In the genomic region with DNA sequence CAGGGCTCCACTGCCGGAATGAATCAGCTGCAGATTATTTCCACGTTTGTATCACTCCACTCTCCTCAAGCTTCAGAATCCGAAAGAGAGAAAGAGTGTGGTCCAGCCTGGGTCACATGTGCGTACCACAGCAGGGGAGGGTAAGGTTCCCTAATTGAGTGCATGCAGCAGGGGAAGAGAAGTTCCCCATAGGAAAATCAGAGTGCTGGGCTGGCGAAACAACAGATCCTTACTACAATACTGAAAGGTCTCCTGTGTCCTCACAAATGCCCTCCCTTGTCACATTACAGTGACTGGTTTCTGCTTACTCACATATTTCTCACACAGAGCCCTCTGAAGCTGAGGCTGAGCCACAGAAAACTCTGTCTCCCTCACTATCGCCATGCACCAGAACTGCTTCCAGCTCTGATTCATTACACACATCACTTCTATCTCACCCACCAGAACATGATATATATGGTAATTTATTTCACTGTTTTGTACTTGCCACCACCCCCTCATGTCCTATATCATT, we compare ENCODE assay signal across 14 cellular contexts.
DNase-seq lines count a peak whose midpoint lies in the region; ATAC-seq and TF ChIP-seq lines count a peak whose summit lies in the region.
"Had no signal": no experiment of that assay in that cellular context is flagged by ENCODE, and none has a peak within 500 bp of the region (broad histone marks: within the 10 kb centered on the region; RNA-seq: fewer than 3 reads in every experiment).

No MANE protein-coding gene starts in this region.

- no peak overlapping the region for H3K4me3 ChIP-seq in Karpas-422 (ENCODE audit: low read length)
- no peak overlapping the region for H3K4me3 ChIP-seq in brain microvascular endothelial cell (ENCODE audit: low read depth, low read length)
- no peak overlapping the region for H3K4me3 ChIP-seq in neural progenitor cell
- no peak overlapping the region for H3K4me3 ChIP-seq in transverse colon
- H3K4me3 ChIP-seq: esophagus squamous epithelium had no signal

- TF ChIP-seq CTCF in brain microvascular endothelial cell (IDR thresholded peaks at IDR 0.05; ENCODE audit: low read depth, low read length, missing control alignments) = no peak
- TF ChIP-seq CTCF in neural progenitor cell (IDR thresholded peaks at IDR 0.05) = no peak
- TF ChIP-seq CTCF in transverse colon (IDR thresholded peaks at IDR 0.05) = no peak

- peaks cover 19% of the 10 kb centered on the region for H3K4me1 Mint-ChIP-seq in neural progenitor cell
- no peaks in the 10 kb centered on the region for H3K4me1 Mint-ChIP-seq in activated CD4-positive, alpha-beta memory T cell treated with anti-CD3 and anti-CD28 coated beads for 36 hours (ENCODE audit: low read depth)

- H3K9me3 Mint-ChIP-seq in neural progenitor cell = no peaks in the 10 kb centered on the region
- H3K9me3 Mint-ChIP-seq in activated CD4-positive, alpha-beta memory T cell treated with anti-CD3 and anti-CD28 coated beads for 36 hours = peaks cover 24% of the 10 kb centered on the region

- H3K9ac ChIP-seq in Karpas-422 (ENCODE audit: low read length) (no peak overlapping the region), neural progenitor cell (no peak overlapping the region)

- CTCF ChIA-PET in activated CD4-positive, alpha-beta memory T cell treated with anti-CD3 and anti-CD28 coated beads for 36 hours (lab: Charles Lee) = no interaction called here

- no peak for ATAC-seq in HG03135 (IDR thresholded peaks at IDR 0.05; ENCODE audit: unreplicated experiment)
- ATAC-seq: activated T-cell treated with anti-CD3 and anti-CD28 coated beads, Interleukin-2, amount 50 U/mL, for 4 hours; HepG2; Panc1 had no signal

- H4K20me1 ChIP-seq in Karpas-422 (ENCODE audit: insufficient read depth, low read depth, low read length) = no peaks in the 10 kb centered on the region
- H4K20me1 ChIP-seq in neural progenitor cell (ENCODE audit: low read depth) = no peaks in the 10 kb centered on the region

- H3K27ac Mint-ChIP-seq in neural progenitor cell = no peak overlapping the region
- H3K27ac Mint-ChIP-seq in activated CD4-positive, alpha-beta memory T cell treated with anti-CD3 and anti-CD28 coated beads for 36 hours = no peak overlapping the region

- no peak overlapping the region for H3K27ac ChIP-seq in Karpas-422 (ENCODE audit: low read length)
- H3K27ac ChIP-seq in brain microvascular endothelial cell = no peak overlapping the region
- no peak overlapping the region for H3K27ac ChIP-seq in neural progenitor cell
- no peak overlapping the region for H3K27ac ChIP-seq in transverse colon
- H3K27ac ChIP-seq: esophagus squamous epithelium had no signal

- H3K27me3 Mint-ChIP-seq in neural progenitor cell (ENCODE audit: insufficient read depth, low read depth) = no peaks in the 10 kb centered on the region
- no peaks in the 10 kb centered on the region for H3K27me3 Mint-ChIP-seq in activated CD4-positive, alpha-beta memory T cell treated with anti-CD3 and anti-CD28 coated beads for 36 hours
- H3K27me3 Mint-ChIP-seq: brain had no signal

- intact Hi-C loops in transverse colon (cut with DNase I; ENCODE audit: low total_unique reads) = no loop called here
- intact Hi-C loops in activated CD4-positive, alpha-beta memory T cell treated with anti-CD3 and anti-CD28 coated beads for 36 hours (cut with micrococcal nuclease) = no loop called here

- H3K4me2 ChIP-seq in Karpas-422 (ENCODE audit: low read depth, low read length, poor library complexity, severe bottlenecking) (peak overlapping the region; percentile 11), neural progenitor cell (no peak overlapping the region)

- no peak for TF ChIP-seq EP300 in transverse colon (IDR thresholded peaks at IDR 0.05; ENCODE audit: low read depth)

- H3K4me3 Mint-ChIP-seq in neural progenitor cell = no peak overlapping the region
- no peak overlapping the region for H3K4me3 Mint-ChIP-seq in activated CD4-positive, alpha-beta memory T cell treated with anti-CD3 and anti-CD28 coated beads for 36 hours
- H3K4me3 Mint-ChIP-seq: activated T-cell treated with anti-CD3 and anti-CD28 coated beads, Interleukin-2, amount 50 U/mL, for 4 hours had no signal

- H3K9me3 ChIP-seq in Karpas-422 (ENCODE audit: low read length) = no peaks in the 10 kb centered on the region
- no peaks in the 10 kb centered on the region for H3K9me3 ChIP-seq in neural progenitor cell (ENCODE audit: low read depth)
- no peaks in the 10 kb centered on the region for H3K9me3 ChIP-seq in transverse colon
- H3K9me3 ChIP-seq: BE2C had no signal

- POLR2A ChIA-PET in activated CD4-positive, alpha-beta memory T cell treated with anti-CD3 and anti-CD28 coated beads for 36 hours (lab: Charles Lee) = no interaction called here

- H3K27me3 ChIP-seq in Karpas-422 (ENCODE audit: low read length) (no peaks in the 10 kb centered on the region), brain microvascular endothelial cell (replicated peaks) (no peaks in the 10 kb centered on the region), neural progenitor cell (no peaks in the 10 kb centered on the region), transverse colon (no peaks in the 10 kb centered on the region)
- H3K27me3 ChIP-seq: BE2C, esophagus squamous epithelium had no signal

- no peaks in the 10 kb centered on the region for H3K36me3 Mint-ChIP-seq in neural progenitor cell
- no peaks in the 10 kb centered on the region for H3K36me3 Mint-ChIP-seq in activated CD4-positive, alpha-beta memory T cell treated with anti-CD3 and anti-CD28 coated beads for 36 hours
- H3K36me3 Mint-ChIP-seq: brain had no signal

- H3F3A ChIP-seq in neural progenitor cell (ENCODE audit: low read depth) = no peaks in the 10 kb centered on the region

- no peaks in the 10 kb centered on the region for H3K9me2 ChIP-seq in Karpas-422 (replicated peaks; ENCODE audit: insufficient read depth, low read length)

- H3K4me1 ChIP-seq in Karpas-422 (ENCODE audit: low read length) (0 out of 2 replicates have a peak, but pooled peaks cover 4% of the 10 kb centered on the region), neural progenitor cell (peaks cover 7% of the 10 kb centered on the region), transverse colon (no peaks in the 10 kb centered on the region)
- H3K4me1 ChIP-seq: esophagus squamous epithelium had no signal

- H2AFZ ChIP-seq in Karpas-422 (ENCODE audit: low read length) (no peak overlapping the region), neural progenitor cell (replicated peaks) (peak overlapping the region; percentile 84)

- no peaks in the 10 kb centered on the region for H3K79me2 ChIP-seq in Karpas-422 (ENCODE audit: low read length)
- no peaks in the 10 kb centered on the region for H3K79me2 ChIP-seq in neural progenitor cell (ENCODE audit: low read depth)

- in situ Hi-C loops in brain microvascular endothelial cell (cut with HindIII; ENCODE audit: low pct_ligation_motif_present, low sequenced_read_pairs) = no loop called here
- in situ Hi-C loops in transverse colon (cut with MboI; ENCODE audit: low pct_ligation_motif_present in 1 of 4, low pct_unique_long_range_greater_than_20kb in 1 of 4, low sequenced_read_pairs in 3 of 4) = no loop called here

- H3K36me3 ChIP-seq in Karpas-422 (ENCODE audit: insufficient read depth, low read length) (no peaks in the 10 kb centered on the region), brain microvascular endothelial cell (replicated peaks) (no peaks in the 10 kb centered on the region), neural progenitor cell (no peaks in the 10 kb centered on the region), transverse colon (no peaks in the 10 kb centered on the region)
- H3K36me3 ChIP-seq: BE2C, esophagus squamous epithelium had no signal

- no peak for TF ChIP-seq POLR2A in transverse colon (IDR thresholded peaks at IDR 0.05)

- DNase-seq in Ammon's horn (ENCODE audit: low spot score) (peak; percentile 52), Karpas-422 (no peak), brain microvascular endothelial cell (peak; percentile 4), neural progenitor cell (ENCODE audit: low spot score) (peak; percentile 23), transverse colon (no peak)
- DNase-seq in stimulated activated CD4-positive, alpha-beta T cell treated with anti-CD3 and anti-CD28 coated beads, Interleukin-4, amount 100 ng/mL, for 4 hours = no peak
- DNase-seq in activated CD4-positive, alpha-beta memory T cell treated with anti-CD3 and anti-CD28 coated beads for 36 hours = no peak
- DNase-seq: activated T-cell treated with anti-CD3 and anti-CD28 coated beads, Interleukin-2, amount 50 U/mL, for 4 hours; BE2C; esophagus squamous epithelium had no signal

- WGBS in transverse colon (ENCODE audit: low coverage in 1 of 2), 2 donors = 53 to 54% methylated on average over 4 to 6 of the region's 6 CpGs

Comparison
In these comparisons a context has a peak if more than half of its experiments do, and no peak if none do; other contexts are left out.
1. DNase-seq: peak in Ammon's horn (single experiment), brain microvascular endothelial cell (single experiment) and neural progenitor cell (single experiment); none in Karpas-422 (single experiment), stimulated activated CD4-positive, alpha-beta T cell treated with anti-CD3 and anti-CD28 coated beads, Interleukin-4, amount 100 ng/mL, for 4 hours (0 of 2), transverse colon (single experiment) and activated CD4-positive, alpha-beta memory T cell treated with anti-CD3 and anti-CD28 coated beads for 36 hours (single experiment).